Comparison of ENCODE assay signal across 1 cellular context in genomic region chr6:129317931-129318820, GRCh38.
A peak's percentile ranks its signal among the peaks of the same experiment; 100 is the strongest.
TF ChIP-seq lines count a peak whose summit lies in the region.

No MANE protein-coding gene starts in this region.

TF ChIP-seq in WTC11, 78 proteins besides CTCF, POLR2A, EP300 and RAD21 (continued from another document):
- TF ChIP-seq, protein P1, sequence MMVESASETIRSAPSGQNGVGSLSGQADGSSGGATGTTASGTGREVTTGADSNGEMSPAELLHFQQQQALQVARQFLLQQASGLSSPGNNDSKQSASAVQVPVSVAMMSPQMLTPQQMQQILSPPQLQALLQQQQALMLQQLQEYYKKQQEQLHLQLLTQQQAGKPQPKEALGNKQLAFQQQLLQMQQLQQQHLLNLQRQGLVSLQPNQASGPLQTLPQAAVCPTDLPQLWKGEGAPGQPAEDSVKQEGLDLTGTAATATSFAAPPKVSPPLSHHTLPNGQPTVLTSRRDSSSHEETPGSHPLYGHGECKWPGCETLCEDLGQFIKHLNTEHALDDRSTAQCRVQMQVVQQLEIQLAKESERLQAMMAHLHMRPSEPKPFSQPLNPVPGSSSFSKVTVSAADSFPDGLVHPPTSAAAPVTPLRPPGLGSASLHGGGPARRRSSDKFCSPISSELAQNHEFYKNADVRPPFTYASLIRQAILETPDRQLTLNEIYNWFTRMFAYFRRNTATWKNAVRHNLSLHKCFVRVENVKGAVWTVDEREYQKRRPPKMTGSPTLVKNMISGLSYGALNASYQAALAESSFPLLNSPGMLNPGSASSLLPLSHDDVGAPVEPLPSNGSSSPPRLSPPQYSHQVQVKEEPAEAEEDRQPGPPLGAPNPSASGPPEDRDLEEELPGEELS (CRISPR knock-in tag; IDR thresholded peaks at IDR 0.05) = peak; percentile 98
- no peak for TF ChIP-seq SMAD3 (CRISPR knock-in tag; IDR thresholded peaks at IDR 0.05; ENCODE audit: borderline replicate concordance)
- peak; percentile 52; the same call in 1 of the 2 replicates for TF ChIP-seq ETV6 (CRISPR knock-in tag; IDR thresholded peaks at IDR 0.05)
- TF ChIP-seq, protein P2, sequence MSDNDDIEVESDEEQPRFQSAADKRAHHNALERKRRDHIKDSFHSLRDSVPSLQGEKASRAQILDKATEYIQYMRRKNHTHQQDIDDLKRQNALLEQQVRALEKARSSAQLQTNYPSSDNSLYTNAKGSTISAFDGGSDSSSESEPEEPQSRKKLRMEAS (CRISPR knock-in tag; IDR thresholded peaks at IDR 0.05) = no peak
- TF ChIP-seq, protein P3, sequence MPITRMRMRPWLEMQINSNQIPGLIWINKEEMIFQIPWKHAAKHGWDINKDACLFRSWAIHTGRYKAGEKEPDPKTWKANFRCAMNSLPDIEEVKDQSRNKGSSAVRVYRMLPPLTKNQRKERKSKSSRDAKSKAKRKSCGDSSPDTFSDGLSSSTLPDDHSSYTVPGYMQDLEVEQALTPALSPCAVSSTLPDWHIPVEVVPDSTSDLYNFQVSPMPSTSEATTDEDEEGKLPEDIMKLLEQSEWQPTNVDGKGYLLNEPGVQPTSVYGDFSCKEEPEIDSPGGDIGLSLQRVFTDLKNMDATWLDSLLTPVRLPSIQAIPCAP (CRISPR knock-in tag; IDR thresholded peaks at IDR 0.05) = no peak
- TF ChIP-seq FOXK1 (CRISPR knock-in tag; IDR thresholded peaks at IDR 0.05) = peak; percentile 59; the same call in 1 of the 2 replicates
- TF ChIP-seq, protein P4, sequence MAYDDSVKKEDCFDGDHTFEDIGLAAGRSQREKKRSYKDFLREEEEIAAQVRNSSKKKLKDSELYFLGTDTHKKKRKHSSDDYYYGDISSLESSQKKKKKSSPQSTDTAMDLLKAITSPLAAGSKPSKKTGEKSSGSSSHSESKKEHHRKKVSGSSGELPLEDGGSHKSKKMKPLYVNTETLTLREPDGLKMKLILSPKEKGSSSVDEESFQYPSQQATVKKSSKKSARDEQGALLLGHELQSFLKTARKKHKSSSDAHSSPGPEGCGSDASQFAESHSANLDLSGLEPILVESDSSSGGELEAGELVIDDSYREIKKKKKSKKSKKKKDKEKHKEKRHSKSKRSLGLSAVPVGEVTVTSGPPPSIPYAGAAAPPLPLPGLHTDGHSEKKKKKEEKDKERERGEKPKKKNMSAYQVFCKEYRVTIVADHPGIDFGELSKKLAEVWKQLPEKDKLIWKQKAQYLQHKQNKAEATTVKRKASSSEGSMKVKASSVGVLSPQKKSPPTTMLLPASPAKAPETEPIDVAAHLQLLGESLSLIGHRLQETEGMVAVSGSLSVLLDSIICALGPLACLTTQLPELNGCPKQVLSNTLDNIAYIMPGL (CRISPR knock-in tag; IDR thresholded peaks at IDR 0.05) = no peak
- TF ChIP-seq NR1H2 (CRISPR knock-in tag; IDR thresholded peaks at IDR 0.05) = no peak
